In genomic region chr3:135513106-135514063, GRCh38 we compare ENCODE assay signal across 8 cellular contexts.
DNase-seq lines count a peak whose midpoint lies in the region; ATAC-seq and TF ChIP-seq lines count a peak whose summit lies in the region.

No MANE protein-coding gene starts in this region.

- no peak for ATAC-seq in GM21529 (IDR thresholded peaks at IDR 0.05; ENCODE audit: unreplicated experiment)
- ATAC-seq in GM21576 (IDR thresholded peaks at IDR 0.05; ENCODE audit: unreplicated experiment) = no peak

- TF ChIP-seq CTCF in BJ (IDR thresholded peaks at IDR 0.05; ENCODE audit: insufficient read depth, low read depth, low read length) = no peak
- no peak for TF ChIP-seq CTCF in foreskin fibroblast (IDR thresholded peaks at IDR 0.05; ENCODE audit: low read depth, low read length)

- CTCF ChIA-PET in BJ (lab: Yijun Ruan, JAX) = interaction anchor here (0.6 to 3.4 kb wide), 4 partner anchors 10 to 719 kb away, joined by 3 to 21 read pairs (median 3); partner anchors contain the start of gene EPHB1

- no peaks in the 10 kb centered on the region for H3K27me3 ChIP-seq in BJ (ENCODE audit: control insufficient read depth, insufficient read depth, low read length)

- DNase-seq in BJ (ENCODE audit: low read depth) (peak; percentile 18), HPDE6-E6E7 (ENCODE audit: extremely low spot score) (peak; percentile 9), SK-N-DZ (ENCODE audit: low spot score) (peak; percentile 23), foreskin fibroblast (peak; percentile 81 to 86), COR-L47 (lab: John Stamatoyannopoulos, UW) (no peak)
- DNase-seq in activated CD8-positive, alpha-beta memory T cell treated with anti-CD3 and anti-CD28 coated beads for 24 hours = no peak

- H3K36me3 ChIP-seq in BJ (ENCODE audit: control insufficient read depth, insufficient read depth, low read length) = no peaks in the 10 kb centered on the region

- H3K4me3 ChIP-seq in BJ (ENCODE audit: low read depth, low read length) = no peak overlapping the region
- H3K4me3 ChIP-seq in foreskin fibroblast (ENCODE audit: low read depth in 1 of 2, low read length in 2 of 2) = no peak overlapping the region

- POLR2A ChIA-PET in BJ (lab: Charles Lee) = no interaction called here

Comparison
In these comparisons a context has a peak if more than half of its experiments do, and no peak if none do; other contexts are left out.
1. DNase-seq: peak in BJ (single experiment), HPDE6-E6E7 (single experiment), SK-N-DZ (single experiment) and foreskin fibroblast (2 of 2); none in activated CD8-positive, alpha-beta memory T cell treated with anti-CD3 and anti-CD28 coated beads for 24 hours (single experiment) and COR-L47 (single experiment).